Comparison of ENCODE assay signal across 10 cellular contexts in genomic region chr5:108148715-108149139, GRCh38.
A peak's percentile ranks its signal among the peaks of the same experiment; 100 is the strongest.
DNase-seq lines count a peak whose midpoint lies in the region; ATAC-seq and TF ChIP-seq lines count a peak whose summit lies in the region.
"Had no signal": no experiment of that assay in that cellular context is flagged by ENCODE, and none has a peak within 500 bp of the region (broad histone marks: within the 10 kb centered on the region; RNA-seq: fewer than 3 reads in every experiment).

No MANE protein-coding gene starts in this region.

- H3K27ac ChIP-seq in Karpas-422 (ENCODE audit: low read length) (no peak overlapping the region), neural progenitor cell (no peak overlapping the region)
- H3K27ac ChIP-seq: neutrophil had no signal

- no peaks in the 10 kb centered on the region for H3K9me3 ChIP-seq in Karpas-422 (ENCODE audit: low read length)
- H3K9me3 ChIP-seq in neural progenitor cell (ENCODE audit: low read depth), result no peaks in the 10 kb centered on the region
- H3K9me3 ChIP-seq: neutrophil had no signal

- peak; percentile 68 for TF ChIP-seq CTCF in choroid plexus epithelial cell (conservative IDR thresholded peaks at IDR 0.05; ENCODE audit: low read depth, low read length)
- TF ChIP-seq CTCF in neural progenitor cell (IDR thresholded peaks at IDR 0.05), result peak; percentile 58

- H3K4me1 ChIP-seq in Karpas-422 (ENCODE audit: low read length), result no peaks in the 10 kb centered on the region
- no peaks in the 10 kb centered on the region for H3K4me1 ChIP-seq in neural progenitor cell

- H4K20me1 ChIP-seq in Karpas-422 (ENCODE audit: insufficient read depth, low read depth, low read length) (no peaks in the 10 kb centered on the region), neural progenitor cell (ENCODE audit: low read depth) (no peaks in the 10 kb centered on the region)

- H3K4me3 ChIP-seq in Karpas-422 (ENCODE audit: low read length) (no peak overlapping the region), choroid plexus epithelial cell (ENCODE audit: low read depth, low read length) (no peak overlapping the region), neural progenitor cell (no peak overlapping the region)

- H3K9ac ChIP-seq in Karpas-422 (ENCODE audit: low read length), result no peak overlapping the region
- H3K9ac ChIP-seq in neural progenitor cell, result no peak overlapping the region

- H3K79me2 ChIP-seq in Karpas-422 (ENCODE audit: low read length) (no peaks in the 10 kb centered on the region), neural progenitor cell (ENCODE audit: low read depth) (no peaks in the 10 kb centered on the region)

- no peak overlapping the region for H2AFZ ChIP-seq in Karpas-422 (ENCODE audit: low read length)
- H2AFZ ChIP-seq in neural progenitor cell (replicated peaks), result no peak overlapping the region

- peaks cover 3% of the 10 kb centered on the region for H3K27me3 Mint-ChIP-seq in neural progenitor cell (ENCODE audit: insufficient read depth, low read depth)
- no peaks in the 10 kb centered on the region for H3K27me3 Mint-ChIP-seq in stimulated activated naive B cell treated with anti-CD40 and anti-IgM and Interleukin-4, amounts not matched to agents 10 μg/mL and 1 μg/mL and 100 μg/mL, for 72 hours

- no peaks in the 10 kb centered on the region for H3K9me2 ChIP-seq in Karpas-422 (replicated peaks; ENCODE audit: insufficient read depth, low read length)

- ATAC-seq in GM21447 (IDR thresholded peaks at IDR 0.05; ENCODE audit: unreplicated experiment) (peak; percentile 55), GM18909 (IDR thresholded peaks at IDR 0.05; ENCODE audit: poor library complexity, unreplicated experiment) (no peak)
- ATAC-seq in stimulated activated naive B cell treated with anti-CD40 and anti-IgM and Interleukin-4, amounts not matched to agents 10 μg/mL and 1 μg/mL and 100 μg/mL, for 72 hours (replicated peaks), result no peak

- H3K4me1 Mint-ChIP-seq in neural progenitor cell, result peaks cover 3% of the 10 kb centered on the region
- H3K4me1 Mint-ChIP-seq in stimulated activated naive B cell treated with anti-CD40 and anti-IgM and Interleukin-4, amounts not matched to agents 10 μg/mL and 1 μg/mL and 100 μg/mL, for 72 hours, result peaks cover 0 to 1% of the 10 kb centered on the region in 2 donors

- H3K36me3 ChIP-seq in Karpas-422 (ENCODE audit: insufficient read depth, low read length) (no peaks in the 10 kb centered on the region), neural progenitor cell (no peaks in the 10 kb centered on the region)
- H3K36me3 ChIP-seq: neutrophil had no signal

- no peak overlapping the region for H3K4me3 Mint-ChIP-seq in neural progenitor cell
- no peak overlapping the region for H3K4me3 Mint-ChIP-seq in stimulated activated naive B cell treated with anti-CD40 and anti-IgM and Interleukin-4, amounts not matched to agents 10 μg/mL and 1 μg/mL and 100 μg/mL, for 72 hours
- H3K4me3 Mint-ChIP-seq: T-helper 1 cell treated with Interleukin-12 subunit alpha and Interleukin-12 subunit beta and Interleukin-4 antibody, amounts not matched to agents 30 μg/mL and 1 μg/mL, for 36 hours had no signal

- H3K9me3 Mint-ChIP-seq in neural progenitor cell, result no peaks in the 10 kb centered on the region
- H3K9me3 Mint-ChIP-seq in stimulated activated naive B cell treated with anti-CD40 and anti-IgM and Interleukin-4, amounts not matched to agents 10 μg/mL and 1 μg/mL and 100 μg/mL, for 72 hours, result peaks cover 1 to 4% of the 10 kb centered on the region in 2 donors
- H3K9me3 Mint-ChIP-seq: T-helper 1 cell treated with Interleukin-12 subunit alpha and Interleukin-12 subunit beta and Interleukin-4 antibody, amounts not matched to agents 30 μg/mL and 1 μg/mL, for 36 hours had no signal

- DNase-seq in ELR (ENCODE audit: low read depth) (peak; percentile 56), Karpas-422 (peak; percentile 54), choroid plexus epithelial cell (ENCODE audit: low read depth) (peak; percentile 58), neural progenitor cell (ENCODE audit: low spot score) (peak; percentile 23), NCI-H524 treated with DMSO at 0.1 percent for 48 hours (lab: John Stamatoyannopoulos, UW) (no peak)
- no peak for DNase-seq in stimulated activated naive B cell treated with anti-CD40 and anti-IgM and Interleukin-4, amounts not matched to agents 10 μg/mL and 1 μg/mL and 100 μg/mL, for 72 hours

- H3K27me3 ChIP-seq in Karpas-422 (ENCODE audit: low read length), result no peaks in the 10 kb centered on the region
- H3K27me3 ChIP-seq in neural progenitor cell, result no peaks in the 10 kb centered on the region
- H3K27me3 ChIP-seq: neutrophil had no signal

- H3F3A ChIP-seq in neural progenitor cell (ENCODE audit: low read depth), result no peaks in the 10 kb centered on the region

- no peak overlapping the region for H3K27ac Mint-ChIP-seq in neural progenitor cell
- H3K27ac Mint-ChIP-seq in stimulated activated naive B cell treated with anti-CD40 and anti-IgM and Interleukin-4, amounts not matched to agents 10 μg/mL and 1 μg/mL and 100 μg/mL, for 72 hours, result no peak overlapping the region
- H3K27ac Mint-ChIP-seq: T-helper 1 cell treated with Interleukin-12 subunit alpha and Interleukin-12 subunit beta and Interleukin-4 antibody, amounts not matched to agents 30 μg/mL and 1 μg/mL, for 36 hours had no signal

- H3K4me2 ChIP-seq in Karpas-422 (ENCODE audit: low read depth, low read length, poor library complexity, severe bottlenecking) (no peak overlapping the region), neural progenitor cell (no peak overlapping the region)

- peaks cover 12% of the 10 kb centered on the region for H3K36me3 Mint-ChIP-seq in neural progenitor cell
- peaks cover 6 to 16% of the 10 kb centered on the region in 2 donors for H3K36me3 Mint-ChIP-seq in stimulated activated naive B cell treated with anti-CD40 and anti-IgM and Interleukin-4, amounts not matched to agents 10 μg/mL and 1 μg/mL and 100 μg/mL, for 72 hours

Comparison
In these comparisons a context has a peak if more than half of its experiments do, and no peak if none do; other contexts are left out.
1. DNase-seq: peak in ELR (single experiment), Karpas-422 (single experiment), choroid plexus epithelial cell (single experiment) and neural progenitor cell (single experiment); none in stimulated activated naive B cell treated with anti-CD40 and anti-IgM and Interleukin-4, amounts not matched to agents 10 μg/mL and 1 μg/mL and 100 μg/mL, for 72 hours (single experiment) and NCI-H524 treated with DMSO at 0.1 percent for 48 hours (single experiment).